ENCODE assay signal across 26 cellular contexts in the genomic region with DNA sequence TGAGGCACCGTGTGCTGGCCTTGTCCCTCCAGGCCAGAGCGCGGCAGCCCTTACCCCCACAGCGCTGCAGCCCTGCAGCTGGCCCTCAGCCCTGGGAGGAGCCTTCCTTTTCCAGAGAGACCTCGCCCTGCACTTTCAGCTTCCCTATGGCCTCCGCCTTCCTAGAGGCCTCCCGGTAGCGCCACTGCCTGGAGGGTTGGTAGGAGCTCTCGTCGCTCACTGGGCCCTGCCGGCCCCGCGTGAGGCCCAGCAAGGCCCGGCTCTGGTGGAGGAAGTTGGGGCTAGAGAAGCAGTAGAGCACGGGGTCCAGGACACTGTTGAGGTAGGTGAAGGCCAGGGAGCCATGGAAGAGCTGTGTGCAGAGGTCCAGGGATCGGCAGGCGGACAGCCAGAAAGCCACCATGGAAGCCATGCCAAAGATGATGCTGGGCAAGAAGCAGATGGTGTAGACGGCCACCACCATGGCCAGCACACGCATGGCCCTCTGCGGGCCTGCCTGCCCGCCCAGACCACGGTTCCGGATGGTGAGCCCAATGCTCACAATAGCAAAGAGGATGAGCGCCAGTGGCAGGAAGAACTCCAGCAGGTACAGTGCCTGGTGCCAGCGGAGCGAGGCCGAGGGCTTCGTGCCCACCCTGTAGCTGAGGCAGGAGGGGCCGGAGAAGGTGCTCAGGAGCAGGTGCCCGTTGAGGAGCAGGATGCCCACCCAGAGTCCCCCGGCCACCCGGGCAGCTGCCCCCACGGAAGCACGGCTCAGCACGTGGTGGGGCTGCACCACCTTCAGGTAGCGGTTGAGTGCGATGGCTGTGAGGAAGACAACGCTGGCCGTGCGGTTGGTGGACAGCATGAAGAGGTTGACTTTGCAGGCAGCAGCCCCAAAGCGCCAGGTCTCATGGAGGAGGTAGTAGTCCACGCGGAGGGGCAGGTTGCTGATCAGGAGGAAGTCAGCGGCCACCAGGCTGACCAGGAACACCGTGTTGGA. TPM values are rescaled to one million over a fixed set of nuclear protein-coding genes. Genes with fewer than 3 reads are reported as not detected.
DNase-seq lines count a peak whose midpoint lies in the region; ATAC-seq, FAIRE-seq and TF ChIP-seq lines count a peak whose summit lies in the region.
"Had no signal": no experiment of that assay in that cellular context is flagged by ENCODE, and none has a peak within 500 bp of the region (broad histone marks: within the 10 kb centered on the region; RNA-seq: fewer than 3 reads in every experiment).

No MANE protein-coding gene starts in this region.

- peak overlapping the region; percentile 45; the same call in 1 of the 2 replicates for H4K8ac ChIP-seq in H1 (ENCODE audit: extremely low read depth, insufficient read depth, low read length)

- H3K23ac ChIP-seq in H1 (ENCODE audit: insufficient read length), result no peak overlapping the region

- H3K27ac ChIP-seq in H1 (ENCODE audit: low read depth, low read length), result no peak overlapping the region
- H3K27ac ChIP-seq: gastroesophageal sphincter, prostate gland, VCaP had no signal

- H3K27me3 Mint-ChIP-seq in natural killer cell treated with Interleukin-12 subunit alpha and Interleukin-12 subunit beta and Interleukin-15 and Interleukin-18, amount 100 ng/mL, for 72 hours, result no peaks in the 10 kb centered on the region
- no peaks in the 10 kb centered on the region for H3K27me3 Mint-ChIP-seq in natural killer cell (ENCODE audit: low read depth in 2 of 2)
- H3K27me3 Mint-ChIP-seq in neural crest cell (ENCODE audit: low read depth), result no peaks in the 10 kb centered on the region
- H3K27me3 Mint-ChIP-seq: activated naive CD8-positive, alpha-beta T cell had no signal

- H4K5ac ChIP-seq in H1 (ENCODE audit: insufficient read length, low read depth, low read length), result no peak overlapping the region

- H3K9me3 Mint-ChIP-seq in natural killer cell treated with Interleukin-12 subunit alpha and Interleukin-12 subunit beta and Interleukin-15 and Interleukin-18, amount 100 ng/mL, for 72 hours, result no peaks in the 10 kb centered on the region
- H3K9me3 Mint-ChIP-seq in natural killer cell (no peaks in the 10 kb centered on the region), neural crest cell (no peaks in the 10 kb centered on the region)
- H3K9me3 Mint-ChIP-seq: activated T-helper 1 cell treated with anti-CD3 and anti-CD28 coated beads, Interleukin-12 subunit alpha, Interleukin-12 subunit beta, Interleukin-2, Interleukin-4 antibody, amounts not matched to agents 30 ng/mL and 10 ng/mL and 1 ng/mL, durations not matched to agents 14 hours and 24 hours and 36 hours had no signal

- FAIRE-seq in H1 (lab: Jason Lieb, UNC), result no peak
- FAIRE-seq: G401.6 had no signal

- intact Hi-C loops in natural killer cell (cut with micrococcal nuclease), result no loop called here

- WGBS in H1 (ENCODE audit: extremely low coverage in 1 of 2, insufficient coverage in 1 of 2, insufficient read length in 1 of 2, insufficient replicate concordance in 2 of 2, low coverage in 1 of 2, low lambda C conversion rate in 2 of 2, missing lambda C conversion rate in 1 of 2), 2 experiments, result 95% methylated on average over 42 of the region's 45 CpGs; no CpG with 5 or more reads in 1 of the 2 experiments

- H2BK5ac ChIP-seq in H1 (ENCODE audit: low read depth, low read length), result 0 out of 2 replicates have a peak overlapping the region, but pooled peaks have one; percentile 21

- H2BK20ac ChIP-seq in H1 (ENCODE audit: low read length), result no peak overlapping the region

- no peaks in the 10 kb centered on the region for H3K79me2 ChIP-seq in H1 (ENCODE audit: control insufficient read depth in 1 of 2, insufficient read depth in 2 of 2, low read length in 2 of 2)

- peak overlapping the region; percentile 61 for H3K4me3 Mint-ChIP-seq in natural killer cell treated with Interleukin-12 subunit alpha and Interleukin-12 subunit beta and Interleukin-15 and Interleukin-18, amount 100 ng/mL, for 72 hours
- H3K4me3 Mint-ChIP-seq in natural killer cell (no peak overlapping the region), neural crest cell (no peak overlapping the region)
- H3K4me3 Mint-ChIP-seq: activated naive CD8-positive, alpha-beta T cell; activated T-helper 1 cell treated with anti-CD3 and anti-CD28 coated beads, Interleukin-12 subunit alpha, Interleukin-12 subunit beta, Interleukin-2, Interleukin-4 antibody, amounts not matched to agents 30 ng/mL and 10 ng/mL and 1 ng/mL, durations not matched to agents 14 hours and 24 hours and 36 hours had no signal

- H3K18ac ChIP-seq in H1 (ENCODE audit: extremely low read depth, low read length), result no peak overlapping the region

- H2BK120ac ChIP-seq in H1 (replicated peaks; ENCODE audit: low read depth, low read length), result no peak overlapping the region

- no peaks in the 10 kb centered on the region for H3K23me2 ChIP-seq in H1 (ENCODE audit: low read depth, low read length)

- CTCF ChIA-PET in H1 (lab: Charles Lee; ENCODE audit: partially characterized antibody), result interaction anchor here (0.7 to 1.1 kb wide), 8 partner anchors 11 to 100 kb away, joined by 3 to 5 read pairs (median 3); no protein-coding TSS in a partner anchor

- H3K14ac ChIP-seq in H1 (ENCODE audit: insufficient read length), result no peak overlapping the region

- H3K9me3 ChIP-seq in H1 (ENCODE audit: insufficient read depth in 2 of 2, low read depth in 1 of 2, low read length in 1 of 2), result no peaks in the 10 kb centered on the region
- H3K9me3 ChIP-seq: gastroesophageal sphincter, prostate gland had no signal

- POLR2A ChIA-PET in H1 (lab: Charles Lee; ENCODE audit: partially characterized antibody), result interaction anchor here (1.9 kb wide), 1 partner anchor 11 kb away, joined by 4 read pairs; no protein-coding TSS in a partner anchor

- no peaks in the 10 kb centered on the region for H3K27me3 ChIP-seq in H1 (replicated peaks in 1 of 4; ENCODE audit: control insufficient read depth in 3 of 4, extremely low read depth in 1 of 4, insufficient read depth in 3 of 4, low read length in 3 of 4)
- H3K27me3 ChIP-seq: gastroesophageal sphincter had no signal

- no peaks in the 10 kb centered on the region for H4K20me1 ChIP-seq in H1 (replicated peaks in 1 of 2; ENCODE audit: control insufficient read depth in 1 of 2, insufficient read depth in 2 of 2, low read length in 2 of 2)

- no peak overlapping the region for H2AFZ ChIP-seq in H1 (ENCODE audit: low read length)

- no peak overlapping the region for H3K4me2 ChIP-seq in H1 (ENCODE audit: insufficient read depth in 1 of 2, low read depth in 2 of 2, low read length in 2 of 2)

- H3K36me3 ChIP-seq in H1 (ENCODE audit: control insufficient read depth in 2 of 4, insufficient read depth in 4 of 4, low read length in 3 of 4), result no peaks in the 10 kb centered on the region; a peak in 2 of 8 replicates
- H3K36me3 ChIP-seq: prostate gland had no signal

- H3K36me3 Mint-ChIP-seq in natural killer cell treated with Interleukin-12 subunit alpha and Interleukin-12 subunit beta and Interleukin-15 and Interleukin-18, amount 100 ng/mL, for 72 hours, result no peaks in the 10 kb centered on the region
- H3K36me3 Mint-ChIP-seq in natural killer cell, result no peaks in the 10 kb centered on the region
- H3K36me3 Mint-ChIP-seq in neural crest cell (ENCODE audit: low read depth), result peaks cover 4% of the 10 kb centered on the region

- H3K4me1 Mint-ChIP-seq in natural killer cell treated with Interleukin-12 subunit alpha and Interleukin-12 subunit beta and Interleukin-15 and Interleukin-18, amount 100 ng/mL, for 72 hours (ENCODE audit: low read depth in 2 of 2), result no peaks in the 10 kb centered on the region
- H3K4me1 Mint-ChIP-seq in natural killer cell (peaks cover 0 to 13% of the 10 kb centered on the region in 2 donors), neural crest cell (no peaks in the 10 kb centered on the region)

- no peak for TF ChIP-seq EP300 in H1 (IDR thresholded peaks at IDR 0.05; ENCODE audit: borderline replicate concordance in 1 of 2, low read depth in 2 of 2, low read length in 2 of 2)

- no peak overlapping the region for H2BK12ac ChIP-seq in H1 (ENCODE audit: low read depth, low read length)

- TF ChIP-seq RAD21 in H1 (IDR thresholded peaks at IDR 0.05 in 1 of 2, conservative IDR thresholded peaks at IDR 0.05 in 1 of 2; ENCODE audit: low read depth in 2 of 2, low read length in 2 of 2), result no peak

- H3K79me1 ChIP-seq in H1 (ENCODE audit: low read depth, low read length), result no peaks in the 10 kb centered on the region; the same call in 1 of the 2 replicates

- H2BK15ac ChIP-seq in H1 (ENCODE audit: low read length), result no peak overlapping the region

- no peak overlapping the region for H2AK5ac ChIP-seq in H1 (ENCODE audit: low read depth, low read length)

- no peak overlapping the region for H3K4me3 ChIP-seq in H1 (ENCODE audit: extremely low read depth in 1 of 4, insufficient read depth in 2 of 4, low read depth in 3 of 4, low read length in 4 of 4)
- H3K4me3 ChIP-seq: gastroesophageal sphincter, prostate gland had no signal

- no peak for ATAC-seq in natural killer cell treated with Interleukin-12 subunit alpha and Interleukin-12 subunit beta and Interleukin-15 and Interleukin-18, amount 100 ng/mL, for 72 hours
- ATAC-seq in natural killer cell, result no peak
- ATAC-seq: gastroesophageal sphincter, left cardiac atrium, Panc1 had no signal

- no peak for DNase-seq in natural killer cell treated with Interleukin-12 subunit alpha and Interleukin-12 subunit beta and Interleukin-15 and Interleukin-18, amount 100 ng/mL, for 72 hours (ENCODE audit: low spot score)
- DNase-seq in natural killer cell (no peak), H1 (ENCODE audit: low read depth in 1 of 2, low spot score in 2 of 2) (no peak), neural crest cell (ENCODE audit: low read depth, low spot score) (no peak), ureter (ENCODE audit: low spot score) (peak; percentile 38), inferior parietal cortex (ENCODE audit: extremely low spot score) (no peak)
- no peak for DNase-seq in activated effector memory CD4-positive, alpha-beta T cell treated with Interleukin-2 at 50 U/mL for 16 hours
- DNase-seq: activated CD4-positive, alpha-beta T cell treated with anti-CD3 and anti-CD28 coated beads, Interleukin-2, amount 50 U/mL, for 1 hour; hippocampal formation; left cardiac atrium; NCI-H146; NCI-H2107; NCI-H446; NCI-H748 treated with DMSO at 0.1 percent for 48 hours; SIG-M5; stimulated activated CD4-positive, alpha-beta T cell treated with anti-CD3 and anti-CD28 coated beads, Interleukin-4, amount 100 ng/mL, for 24 hours; T1000; trophoblast cell had no signal

- no peak overlapping the region for H4K91ac ChIP-seq in H1 (replicated peaks; ENCODE audit: insufficient read length, low read length)

- TF ChIP-seq CTCF in natural killer cell (IDR thresholded peaks at IDR 0.05) (no peak), H1 (IDR thresholded peaks at IDR 0.05; ENCODE audit: control extremely low read depth in 1 of 3, insufficient read depth in 1 of 3, low read depth in 1 of 3, low read length in 3 of 3) (no peak), neural crest cell (conservative IDR thresholded peaks at IDR 0.05) (no peak)

- no peak for TF ChIP-seq POLR2A in H1 (IDR thresholded peaks at IDR 0.05; ENCODE audit: control extremely low read depth in 1 of 2, low read depth in 2 of 2, low read length in 2 of 2)

- H3K4ac ChIP-seq in H1 (replicated peaks; ENCODE audit: insufficient read length, low read depth, low read length), result no peak overlapping the region

- no peak overlapping the region for H3K56ac ChIP-seq in H1 (replicated peaks; ENCODE audit: insufficient read length, low read depth, low read length)

- H3K27ac Mint-ChIP-seq in natural killer cell treated with Interleukin-12 subunit alpha and Interleukin-12 subunit beta and Interleukin-15 and Interleukin-18, amount 100 ng/mL, for 72 hours, result peak overlapping the region in 1 of 2 donors; percentile 54
- no peak overlapping the region for H3K27ac Mint-ChIP-seq in natural killer cell
- peak overlapping the region; percentile 87 for H3K27ac Mint-ChIP-seq in neural crest cell (ENCODE audit: unreplicated experiment)
- H3K27ac Mint-ChIP-seq: activated naive CD8-positive, alpha-beta T cell; activated T-helper 1 cell treated with anti-CD3 and anti-CD28 coated beads, Interleukin-12 subunit alpha, Interleukin-12 subunit beta, Interleukin-2, Interleukin-4 antibody, amounts not matched to agents 30 ng/mL and 10 ng/mL and 1 ng/mL, durations not matched to agents 14 hours and 24 hours and 36 hours had no signal

- H3K4me1 ChIP-seq in H1 (replicated peaks in 1 of 4; ENCODE audit: control insufficient read depth in 3 of 4, insufficient read depth in 4 of 4, low read length in 3 of 4), result peaks cover 0 to 6% (median 0%) of the 10 kb centered on the region in 4 experiments; a peak in 1 of 7 replicates
- H3K4me1 ChIP-seq: gastroesophageal sphincter, prostate gland had no signal

- no peak overlapping the region for H3K9ac ChIP-seq in H1 (replicated peaks in 1 of 4; ENCODE audit: extremely low read depth in 1 of 4, low read depth in 3 of 4, low read length in 3 of 4)

RNA-seq across cellular contexts. Expression of a gene that starts 0.8 kb away (rescaled TPM):
- total RNA-seq in natural killer cell treated with Interleukin-12 subunit alpha and Interleukin-12 subunit beta and Interleukin-15 and Interleukin-18, amount 100 ng/mL, for 72 hours, result not detected
- total RNA-seq in natural killer cell, result 1 to 10 TPM in 1 of 3 donors, under 1 TPM in 2; 0.19 to 2.7 (median 0.41) TPM
- 1.2 and 1.3 TPM in 2 replicates for total RNA-seq in H1 (2021; fragmentation: NEBNext Ultra II Directional; extraction: Animal tissue kit (Norgen Biotek cat#: 25700))
- 2.9 and 3.7 TPM in 2 replicates for polyA plus RNA-seq in H1 (2011; rRNA removed)
- polyA plus RNA-seq in H1 (2011; cell fraction: cytosol; rRNA removed), result 1.8 TPM
- 6.2 TPM for polyA plus RNA-seq in H1 (2011; cell fraction: nucleus; rRNA removed)
- polyA plus RNA-seq in H1 (2012, experiment 1 of 2), result 1.3 to 2.9 TPM (median 2.4 TPM) in 4 replicates
- polyA plus RNA-seq in H1 (2012, experiment 2 of 2), result 0.71 TPM
- 0.65 TPM for polyA plus RNA-seq in H1 (2013, experiment 1 of 2)
- 0.46 TPM for polyA plus RNA-seq in H1 (2013, experiment 2 of 2)
- polyA minus RNA-seq in H1 (2011; rRNA and poly(A)+ RNA removed), result 1.0 and 1.8 TPM in 2 replicates
- 0.81 TPM for polyA minus RNA-seq in H1 (2011; cell fraction: cytosol; rRNA and poly(A)+ RNA removed)
- 2.7 TPM for polyA minus RNA-seq in H1 (2011; cell fraction: nucleus; rRNA and poly(A)+ RNA removed)
- total RNA-seq in neural crest cell, result 1.7 and 1.8 TPM in 2 replicates
- 3.1 TPM for total RNA-seq in ureter

RNA-seq across cellular contexts. Expression of a gene that starts 29.3 kb away (rescaled TPM):
- not detected for total RNA-seq in natural killer cell treated with Interleukin-12 subunit alpha and Interleukin-12 subunit beta and Interleukin-15 and Interleukin-18, amount 100 ng/mL, for 72 hours
- 1 to 10 TPM in 1 of 3 donors, under 1 TPM in 2; 0.35 to 1.3 (median 0.68) TPM for total RNA-seq in natural killer cell
- total RNA-seq in H1 (2021; fragmentation: NEBNext Ultra II Directional; extraction: Animal tissue kit (Norgen Biotek cat#: 25700)), result 2.5 and 3.2 TPM in 2 replicates
- 7.0 and 9.5 TPM in 2 replicates for polyA plus RNA-seq in H1 (2011; rRNA removed)
- 5.4 TPM for polyA plus RNA-seq in H1 (2011; cell fraction: cytosol; rRNA removed)
- polyA plus RNA-seq in H1 (2011; cell fraction: nucleus; rRNA removed), result 12.8 TPM
- polyA plus RNA-seq in H1 (2012, experiment 1 of 2), result 2.2 to 6.4 TPM (median 4.5 TPM) in 4 replicates
- polyA plus RNA-seq in H1 (2012, experiment 2 of 2), result 2.6 TPM
- polyA plus RNA-seq in H1 (2013, experiment 1 of 2), result 1.8 TPM
- polyA plus RNA-seq in H1 (2013, experiment 2 of 2), result 1.7 TPM
- polyA minus RNA-seq in H1 (2011; rRNA and poly(A)+ RNA removed), result 3.3 and 5.6 TPM in 2 replicates
- 1.4 TPM for polyA minus RNA-seq in H1 (2011; cell fraction: cytosol; rRNA and poly(A)+ RNA removed)
- polyA minus RNA-seq in H1 (2011; cell fraction: nucleus; rRNA and poly(A)+ RNA removed), result 5.7 TPM
- total RNA-seq in neural crest cell, result 3.5 and 4.9 TPM in 2 replicates
- total RNA-seq in ureter, result 14.1 TPM
- total RNA-seq: LHCN-M2 had no signal
